13 cellular contexts compared by ENCODE assay signal in genomic region chr6:27544612-27545260, GRCh38.
A peak's percentile ranks its signal among the peaks of the same experiment; 100 is the strongest.
DNase-seq lines count a peak whose midpoint lies in the region; ATAC-seq, FAIRE-seq and TF ChIP-seq lines count a peak whose summit lies in the region.
"Had no signal": no experiment of that assay in that cellular context is flagged by ENCODE, and none has a peak within 500 bp of the region (broad histone marks: within the 10 kb centered on the region; RNA-seq: fewer than 3 reads in every experiment).

No MANE protein-coding gene starts in this region.

- H3K36me3 Mint-ChIP-seq in mesothelial cell of epicardium, result no peaks in the 10 kb centered on the region

- no peak for ATAC-seq in GM21717 (IDR thresholded peaks at IDR 0.05; ENCODE audit: unreplicated experiment)
- ATAC-seq: activated CD4-positive, CD25-positive, alpha-beta regulatory T cell treated with anti-CD3 and anti-CD28 coated beads, Interleukin-2, amount 50 U/mL, for 24 hours; left lung; upper lobe of right lung had no signal

- H3K4me2 ChIP-seq in mammary epithelial cell (ENCODE audit: insufficient read depth, low read depth, low read length), result peak overlapping the region; percentile 76

- H3K79me2 ChIP-seq in mammary epithelial cell (ENCODE audit: insufficient read depth, low read length), result no peaks in the 10 kb centered on the region

- no peaks in the 10 kb centered on the region for H3K27me3 ChIP-seq in BE2C
- H3K27me3 ChIP-seq in mammary epithelial cell (ENCODE audit: insufficient read depth, low read length), result no peaks in the 10 kb centered on the region

- BruUV-seq in mammary epithelial cell (replicated peaks; lab: Mats Ljungman, UMichigan), result no TSS peak

- no peak for DNase-seq in BE2C
- DNase-seq in HTR-8/SVneo (ENCODE audit: insufficient read length, low spot score), result peak; percentile 14
- no peak for DNase-seq in mammary epithelial cell
- DNase-seq in mesothelial cell of epicardium (ENCODE audit: low spot score in 2 of 2, unreplicated experiment in 2 of 2), result no peak
- no peak for DNase-seq in occipital lobe (lab: John Stamatoyannopoulos, UW)
- no peak for DNase-seq in GOT3 (lab: John Stamatoyannopoulos, UW)
- no peak for DNase-seq in D341Med (ENCODE audit: low spot score)
- DNase-seq: left lung, NCI-H1417, upper lobe of right lung had no signal

- H3K4me1 ChIP-seq in BE2C (no peaks in the 10 kb centered on the region), mammary epithelial cell (ENCODE audit: insufficient read depth, low read length) (peaks cover 6% of the 10 kb centered on the region)
- H3K4me1 ChIP-seq: left lung, upper lobe of right lung had no signal

- no peaks in the 10 kb centered on the region for H4K20me1 ChIP-seq in mammary epithelial cell (ENCODE audit: insufficient read depth, low read length)

- H3K36me3 ChIP-seq in BE2C (no peaks in the 10 kb centered on the region), mammary epithelial cell (ENCODE audit: insufficient read depth, low read length) (no peaks in the 10 kb centered on the region)
- H3K36me3 ChIP-seq: left lung, upper lobe of right lung had no signal

- WGBS in mammary epithelial cell (ENCODE audit: low coverage, missing lambda C conversion rate), result 9% methylated on average over 19 of the region's 20 CpGs

- peaks cover 22% of the 10 kb centered on the region for H3K4me1 Mint-ChIP-seq in mesothelial cell of epicardium

- no peak for FAIRE-seq in HTR-8/SVneo (lab: Jason Lieb, UNC)
- FAIRE-seq: RCC 7860 had no signal

- peak overlapping the region; percentile 83 for H2AFZ ChIP-seq in mammary epithelial cell (ENCODE audit: low read depth, low read length)

- H3K9me3 ChIP-seq in BE2C, result no peaks in the 10 kb centered on the region
- no peaks in the 10 kb centered on the region for H3K9me3 ChIP-seq in mammary epithelial cell (replicated peaks; ENCODE audit: insufficient read depth, low read length)
- H3K9me3 ChIP-seq: upper lobe of right lung had no signal

- in situ Hi-C loops in mammary epithelial cell (cut with MboI; ENCODE audit: low sequenced_read_pairs in 2 of 2), result no loop called here

- no peaks in the 10 kb centered on the region for H3K9me3 Mint-ChIP-seq in mesothelial cell of epicardium

- H3K27ac ChIP-seq in mammary epithelial cell (ENCODE audit: insufficient read depth, low read depth, low read length), result peak overlapping the region; percentile 61
- H3K27ac ChIP-seq: left lung, upper lobe of right lung had no signal

- peak overlapping the region; percentile 59 for H3K27ac Mint-ChIP-seq in mesothelial cell of epicardium

- H3K4me3 Mint-ChIP-seq in mesothelial cell of epicardium, result peak overlapping the region; percentile 80

- peak overlapping the region; percentile 52 for H3K9ac ChIP-seq in mammary epithelial cell (ENCODE audit: insufficient read depth, low read length)

- intact Hi-C loops in mammary epithelial cell (cut with micrococcal nuclease), result loop anchor here (2.0 to 5.0 kb wide), 2 partner anchors 26 to 128 kb away; no protein-coding TSS in a partner anchor

- CTCF ChIA-PET in mammary epithelial cell (lab: Charles Lee; ENCODE audit: low non-redundant PET), result no interaction called here

- peaks cover 53% of the 10 kb centered on the region for H3K27me3 Mint-ChIP-seq in mesothelial cell of epicardium (ENCODE audit: low read depth)

- TF ChIP-seq CTCF in BE2C (IDR thresholded peaks at IDR 0.05; ENCODE audit: low read depth, low read length) (no peak), mammary epithelial cell (conservative IDR thresholded peaks at IDR 0.05 in 1 of 2, IDR thresholded peaks at IDR 0.05 in 1 of 2; ENCODE audit: extremely low read depth in 1 of 2, insufficient read depth in 1 of 2, low read depth in 1 of 2, low read length in 2 of 2) (no peak), mesothelial cell of epicardium (IDR thresholded peaks at IDR 0.05; ENCODE audit: unreplicated experiment) (no peak)

- H3K4me3 ChIP-seq in BE2C (ENCODE audit: low read depth, low read length), result peak overlapping the region; percentile 79
- peak overlapping the region; percentile 51 to 60 (median 56) for H3K4me3 ChIP-seq in mammary epithelial cell (replicated peaks in 1 of 3; ENCODE audit: insufficient read depth in 1 of 3, low read depth in 2 of 3, low read length in 3 of 3)
- H3K4me3 ChIP-seq: left lung, upper lobe of right lung had no signal

- dilution Hi-C loops in mammary epithelial cell (cut with HindIII; ENCODE audit: low sequenced_read_pairs), result no loop called here
